In genomic region chr12:117309276-117309885, GRCh38 we compare ENCODE assay signal across 18 cellular contexts. TPM values are rescaled to one million over a fixed set of nuclear protein-coding genes. Genes with fewer than 3 reads are reported as not detected.
"Had no signal": no experiment of that assay in that cellular context is flagged by ENCODE, and none has a peak within 500 bp of the region (broad histone marks: within the 10 kb centered on the region; RNA-seq: fewer than 3 reads in every experiment).

No MANE protein-coding gene starts in this region.

- DNase-seq: esophagus squamous epithelium; foreskin fibroblast; glutamatergic neuron; islet precursor cell; left ventricle myocardium inferior; lower lobe of right lung; midbrain; naive thymus-derived CD4-positive, alpha-beta T cell; nephron progenitor cell; small intestine; stimulated activated CD4-positive, alpha-beta T cell treated with anti-CD3 and anti-CD28 coated beads, Interleukin-12 subunit alpha, Interleukin-12 subunit beta, amount 100 ng/mL, for 4 hours; stimulated activated CD4-positive, alpha-beta T cell treated with anti-CD3 and anti-CD28 coated beads, Interleukin-2, amount 100 ng/mL, for 48 hours; stimulated activated naive CD4-positive, alpha-beta T cell treated with Interleukin-2 at 50 U/mL for 16 hours had no signal

- H3K4me1 ChIP-seq: esophagus squamous epithelium, gastroesophageal sphincter, left ventricle myocardium inferior, lower lobe of right lung, right atrium auricular region had no signal

- ATAC-seq: gastroesophageal sphincter; lower lobe of right lung; naive thymus-derived CD4-positive, alpha-beta T cell had no signal

- H3K36me3 ChIP-seq: esophagus squamous epithelium, gastroesophageal sphincter, left ventricle myocardium inferior, lower lobe of right lung, right atrium auricular region had no signal

- H3K4me1 Mint-ChIP-seq: memory B cell; naive thymus-derived CD4-positive, alpha-beta T cell; nephron progenitor cell had no signal

- H3K27me3 ChIP-seq: esophagus squamous epithelium, gastroesophageal sphincter, right atrium auricular region had no signal

- H3K27ac ChIP-seq: esophagus squamous epithelium, gastroesophageal sphincter, left ventricle myocardium inferior, lower lobe of right lung, right atrium auricular region had no signal

- H3K36me3 Mint-ChIP-seq: memory B cell; naive thymus-derived CD4-positive, alpha-beta T cell; type B pancreatic cell had no signal

- H3K27ac Mint-ChIP-seq: dendritic cell treated with granulocyte-macrophage colony-stimulating factor and Interleukin-4, amounts not matched to agents 40 ng/mL and 50 ng/mL, for 4 days; memory B cell; naive thymus-derived CD4-positive, alpha-beta T cell; nephron progenitor cell; type B pancreatic cell had no signal

- H3K9me3 Mint-ChIP-seq: dendritic cell treated with granulocyte-macrophage colony-stimulating factor and Interleukin-4, amounts not matched to agents 40 ng/mL and 50 ng/mL, for 4 days; nephron progenitor cell; type B pancreatic cell had no signal

- H3K4me3 ChIP-seq: esophagus squamous epithelium, gastroesophageal sphincter, left ventricle myocardium inferior, lower lobe of right lung, right atrium auricular region had no signal

- H3K27me3 Mint-ChIP-seq: dendritic cell treated with granulocyte-macrophage colony-stimulating factor and Interleukin-4, amounts not matched to agents 40 ng/mL and 50 ng/mL, for 4 days had no signal

- H3K9me3 ChIP-seq: esophagus squamous epithelium, gastroesophageal sphincter, left ventricle myocardium inferior, lower lobe of right lung, right atrium auricular region had no signal

- H3K4me3 Mint-ChIP-seq: dendritic cell treated with granulocyte-macrophage colony-stimulating factor and Interleukin-4, amounts not matched to agents 40 ng/mL and 50 ng/mL, for 4 days; memory B cell; naive thymus-derived CD4-positive, alpha-beta T cell; nephron progenitor cell; type B pancreatic cell had no signal

RNA-seq across cellular contexts. Expression of gene NOS1, which starts 52.0 kb away (rescaled TPM):
- total RNA-seq: naive thymus-derived CD4-positive, alpha-beta T cell had no signal
